10 cellular contexts compared by ENCODE assay signal in genomic region chr5:132753135-132753987, GRCh38. TPM values are rescaled to one million over a fixed set of nuclear protein-coding genes. Genes with fewer than 3 reads are reported as not detected.
DNase-seq lines count a peak whose midpoint lies in the region; ATAC-seq, FAIRE-seq and TF ChIP-seq lines count a peak whose summit lies in the region.
"Had no signal": no experiment of that assay in that cellular context is flagged by ENCODE, and none has a peak within 500 bp of the region (broad histone marks: within the 10 kb centered on the region; RNA-seq: fewer than 3 reads in every experiment).

No MANE protein-coding gene starts in this region.

- H3K36me3 ChIP-seq in BJ (ENCODE audit: control insufficient read depth, insufficient read depth, low read length), result peaks cover 2% of the 10 kb centered on the region; the same call in 1 of the 2 replicates
- H3K36me3 ChIP-seq in HEK293 (ENCODE audit: control insufficient read depth in 2 of 2, insufficient read depth in 1 of 2, low read length in 2 of 2), result peaks cover 0 to 21% of the 10 kb centered on the region in 2 experiments; a peak in 2 of 3 replicates
- H3K36me3 ChIP-seq in HepG2 (replicated peaks in 1 of 2; ENCODE audit: control insufficient read depth in 1 of 2, insufficient read depth in 2 of 2, low read length in 2 of 2), result peaks cover 2 to 3% of the 10 kb centered on the region in 2 experiments; a peak in 4 of 5 replicates

- intact Hi-C loops in HepG2 (cut with micrococcal nuclease; ENCODE audit: unreplicated experiment), result no loop called here

- no peaks in the 10 kb centered on the region for H3K79me2 ChIP-seq in HepG2 (ENCODE audit: insufficient read depth, low read length)

- BruUV-seq in HepG2 (replicated peaks; lab: Mats Ljungman, UMichigan), result no TSS peak

- no peak for TF ChIP-seq EP300 in HepG2 (IDR thresholded peaks at IDR 0.05; ENCODE audit: low read depth in 2 of 2, low read length in 2 of 2)
- no peak for TF ChIP-seq EP300 in HepG2 (CRISPR knock-in tag; IDR thresholded peaks at IDR 0.05; ENCODE audit: borderline replicate concordance)

- no peaks in the 10 kb centered on the region for H4K20me1 ChIP-seq in HepG2 (ENCODE audit: insufficient read depth, low read length)

- TF ChIP-seq RAD21 in HepG2 (CRISPR knock-in tag; IDR thresholded peaks at IDR 0.05), result no peak

- no peak overlapping the region for H2AFZ ChIP-seq in HepG2 (ENCODE audit: low read length)

- no peak for DNase-seq in BJ (ENCODE audit: low read depth)
- DNase-seq in activated naive CD4-positive, alpha-beta T cell treated with anti-CD3 and anti-CD28 coated beads, Interleukin-2, amount 50 U/mL, for 72 hours (ENCODE audit: low spot score in 2 of 2), result no peak
- DNase-seq in HepG2 (ENCODE audit: low spot score), result peak; percentile 29
- no peak for DNase-seq in OCI-M2 (lab: John Stamatoyannopoulos, UW; ENCODE audit: unreplicated experiment)
- DNase-seq in nephron progenitor cell, result no peak
- no peak for DNase-seq in ureter (ENCODE audit: low spot score)

- no peak for FAIRE-seq in HepG2 (lab: Jason Lieb, UNC)

- CTCF ChIA-PET in BJ (lab: Yijun Ruan, JAX) (interaction anchor here (0.8 to 7.7 kb wide), 8 partner anchors 20 to 151 kb away, joined by 3 to 102 read pairs (median 3); partner anchors contain the start of genes SHROOM1 and SOWAHA), HEK293 (lab: Yijun Ruan, JAX) (interaction anchor here (0.6 to 6.9 kb wide), 6 partner anchors 13 to 219 kb away, joined by 3 to 58 read pairs (median 5); no protein-coding TSS in a partner anchor), HepG2 (lab: Yijun Ruan, JAX; ENCODE audit: low intra/inter-chr PET ratio, low total read pairs) (interaction anchor here (1.3 to 1.4 kb wide), 2 partner anchors 54 to 67 kb away, joined by 4 to 5 read pairs; no protein-coding TSS in a partner anchor)

- in situ Hi-C loops in HepG2 (cut with HindIII; ENCODE audit: extremely low pct_ligation_motif_present, low pct_unique_long_range_greater_than_20kb), result no loop called here

- ATAC-seq in activated naive CD4-positive, alpha-beta T cell treated with anti-CD3 and anti-CD28 coated beads, Interleukin-2, amount 50 U/mL, for 72 hours, result peak; percentile 37 to 50
- ATAC-seq in HepG2, result peak; percentile 83
- ATAC-seq in GM19351 (IDR thresholded peaks at IDR 0.05; ENCODE audit: unreplicated experiment), result no peak

- H3K4me1 ChIP-seq in HEK293 (ENCODE audit: control insufficient read depth, insufficient read depth, low read length) (no peaks in the 10 kb centered on the region), HepG2 (ENCODE audit: insufficient read depth, low read length) (no peaks in the 10 kb centered on the region; the same call in 1 of the 2 replicates)
- H3K4me1 ChIP-seq: Peyer's patch had no signal

- no peaks in the 10 kb centered on the region for H3K9me3 Mint-ChIP-seq in activated naive CD4-positive, alpha-beta T cell treated with anti-CD3 and anti-CD28 coated beads, Interleukin-2, amount 50 U/mL, for 72 hours
- no peaks in the 10 kb centered on the region for H3K9me3 Mint-ChIP-seq in nephron progenitor cell

- TF ChIP-seq POLR2A in HepG2 (IDR thresholded peaks at IDR 0.05; ENCODE audit: insufficient read depth in 1 of 2, low read depth in 2 of 2, low read length in 2 of 2), result no peak

- peaks cover 54% of the 10 kb centered on the region for H3K27me3 Mint-ChIP-seq in nephron progenitor cell (ENCODE audit: low read depth, poor library complexity)

- H3K27me3 ChIP-seq in BJ (ENCODE audit: control insufficient read depth, insufficient read depth, low read length) (no peaks in the 10 kb centered on the region), HepG2 (ENCODE audit: control insufficient read depth in 1 of 2, insufficient read depth in 2 of 2, low read length in 2 of 2) (no peaks in the 10 kb centered on the region)
- H3K27me3 ChIP-seq: Peyer's patch had no signal

- H3K9ac ChIP-seq in HepG2 (ENCODE audit: insufficient read depth, low read depth, low read length), result no peak overlapping the region

- H3K36me3 Mint-ChIP-seq in activated naive CD4-positive, alpha-beta T cell treated with anti-CD3 and anti-CD28 coated beads, Interleukin-2, amount 50 U/mL, for 72 hours, result no peaks in the 10 kb centered on the region
- no peaks in the 10 kb centered on the region for H3K36me3 Mint-ChIP-seq in nephron progenitor cell (ENCODE audit: low read depth)

- H3K4me2 ChIP-seq in HepG2 (ENCODE audit: low read depth, low read length), result no peak overlapping the region

- no peak overlapping the region for H3K27ac Mint-ChIP-seq in activated naive CD4-positive, alpha-beta T cell treated with anti-CD3 and anti-CD28 coated beads, Interleukin-2, amount 50 U/mL, for 72 hours
- no peak overlapping the region for H3K27ac Mint-ChIP-seq in nephron progenitor cell

- WGBS in HepG2 (ENCODE audit: low lambda C conversion rate), result 62% methylated on average over 2 of the region's 2 CpGs

- H3K27ac ChIP-seq in HEK293 (ENCODE audit: extremely low read depth, low read depth, low read length), result no peak overlapping the region
- no peak overlapping the region for H3K27ac ChIP-seq in HepG2 (ENCODE audit: extremely low read length, insufficient read depth, low read length)
- H3K27ac ChIP-seq: Peyer's patch had no signal

- no peak overlapping the region for H3K4me3 Mint-ChIP-seq in nephron progenitor cell

- H3K9me3 ChIP-seq in HEK293 (ENCODE audit: control insufficient read depth, insufficient read depth, low read depth, low read length), result no peaks in the 10 kb centered on the region
- H3K9me3 ChIP-seq in HepG2 (ENCODE audit: low read length), result no peaks in the 10 kb centered on the region
- H3K9me3 ChIP-seq: Peyer's patch had no signal

- 0 out of 2 replicates have a peak, but pooled peaks have one; percentile 14 for TF ChIP-seq CTCF in BJ (IDR thresholded peaks at IDR 0.05; ENCODE audit: insufficient read depth, low read depth, low read length)
- no peak for TF ChIP-seq CTCF in HEK293 (tag by site-specific recombination; IDR thresholded peaks at IDR 0.05)
- peak; percentile 70 for TF ChIP-seq CTCF in HepG2 (CRISPR knock-in tag; IDR thresholded peaks at IDR 0.05)
- TF ChIP-seq CTCF in nephron progenitor cell (IDR thresholded peaks at IDR 0.05), result no peak

- POLR2A ChIA-PET in BJ (lab: Charles Lee) (no interaction called here), HEK293 (lab: Yijun Ruan, JAX) (interaction anchor here (1.8 kb wide), 1 partner anchor 16 kb away, joined by 6 read pairs; the partner anchor contains the start of gene KIF3A), HepG2 (lab: Yijun Ruan, JAX) (interaction anchor here (1.1 to 1.7 kb wide), 3 partner anchors 16 to 117 kb away, joined by 4 to 6 read pairs (median 5); partner anchors contain the start of gene KIF3A)

- H3K4me3 ChIP-seq in BJ (ENCODE audit: low read depth, low read length) (no peak overlapping the region), HEK293 (ENCODE audit: low read depth, low read length) (no peak overlapping the region), HepG2 (replicated peaks in 1 of 3; ENCODE audit: insufficient read depth in 1 of 3, low read depth in 2 of 3, low read length in 3 of 3) (no peak overlapping the region)
- H3K4me3 ChIP-seq: Peyer's patch had no signal

- H3K4me1 Mint-ChIP-seq in nephron progenitor cell, result peaks cover 14% of the 10 kb centered on the region

RNA-seq across cellular contexts. Expression of gene CCNI2, which starts 6.1 kb away (rescaled TPM):
- polyA plus RNA-seq in BJ (2011; rRNA removed) (0.15 TPM in 1 of 2 replicates, not detected in the other), HepG2 (2011; rRNA removed) (0.03 TPM in 1 of 2 replicates, not detected in the other)
- polyA minus RNA-seq in BJ (2011; rRNA and poly(A)+ RNA removed), result not detected in 2 replicates
- 1 to 10 TPM in 1 of 2 donors, under 1 TPM in 1; 0.87 to 2.2 TPM for total RNA-seq in activated naive CD4-positive, alpha-beta T cell treated with anti-CD3 and anti-CD28 coated beads, Interleukin-2, amount 50 U/mL, for 72 hours
- total RNA-seq in HepG2 (2016; rRNA removed; fragmentation: Illumina TruSeq; extraction: Trizol) (not detected in 2 replicates), ureter (5.8 TPM)
- not detected in 2 replicates for total RNA-seq in HepG2 (2016; cell fraction: cytosol; rRNA removed; fragmentation: Illumina TruSeq; extraction: Trizol; ENCODE audit: low read depth)
- not detected in 2 replicates for total RNA-seq in HepG2 (2016; cell fraction: insoluble cytoplasmic fraction; rRNA removed; fragmentation: Illumina TruSeq; extraction: Trizol)
- not detected in 2 replicates for total RNA-seq in HepG2 (2016; cell fraction: membrane; rRNA removed; fragmentation: Illumina TruSeq; extraction: Trizol)
- total RNA-seq in HepG2 (2016; cell fraction: nucleus; rRNA removed; fragmentation: Illumina TruSeq; extraction: Trizol), result not detected in 2 replicates
- not detected in 2 replicates for polyA plus RNA-seq in HepG2 (2011; cell fraction: cytosol; rRNA removed)
- not detected in 2 replicates for polyA plus RNA-seq in HepG2 (2011; cell fraction: nucleus; rRNA removed)
- 0.86 and 1.2 TPM in 2 replicates for polyA plus RNA-seq in HepG2 (2012)
- polyA plus RNA-seq in HepG2 (2016; cell fraction: cytosol; fragmentation: Illumina TruSeq; extraction: Trizol; ENCODE audit: low read depth), result not detected in 2 replicates
- polyA plus RNA-seq in HepG2 (2016; cell fraction: insoluble cytoplasmic fraction; fragmentation: Illumina TruSeq; extraction: Trizol; ENCODE audit: low read depth), result not detected in 2 replicates
- not detected in 2 replicates for polyA plus RNA-seq in HepG2 (2016; cell fraction: membrane; fragmentation: Illumina TruSeq; extraction: Trizol; ENCODE audit: low read depth)
- not detected in 2 replicates for polyA plus RNA-seq in HepG2 (2016; cell fraction: nucleus; fragmentation: Illumina TruSeq; extraction: Trizol; ENCODE audit: insufficient read depth, low read depth)
- not detected in 2 replicates for polyA minus RNA-seq in HepG2 (2011; rRNA and poly(A)+ RNA removed; ENCODE audit: low replicate concordance)
- not detected in 2 replicates for polyA minus RNA-seq in HepG2 (2011; cell fraction: cytosol; rRNA and poly(A)+ RNA removed)
- not detected in 2 replicates for polyA minus RNA-seq in HepG2 (2011; cell fraction: nucleus; rRNA and poly(A)+ RNA removed)

RNA-seq across cellular contexts. Expression of gene KIF3A, which starts 16.0 kb away (rescaled TPM):
- 2.9 and 6.1 TPM in 2 replicates for polyA plus RNA-seq in BJ (2011; rRNA removed)
- 1.9 and 4.0 TPM in 2 replicates for polyA minus RNA-seq in BJ (2011; rRNA and poly(A)+ RNA removed)
- total RNA-seq in activated naive CD4-positive, alpha-beta T cell treated with anti-CD3 and anti-CD28 coated beads, Interleukin-2, amount 50 U/mL, for 72 hours, result 10 to 100 TPM in 1 of 2 donors, 1 to 10 TPM in 1; 9.0 to 12.7 TPM
- total RNA-seq in HepG2 (2016; rRNA removed; fragmentation: Illumina TruSeq; extraction: Trizol), result 8.4 and 11.3 TPM in 2 replicates
- 2.8 and 3.1 TPM in 2 replicates for total RNA-seq in HepG2 (2016; cell fraction: cytosol; rRNA removed; fragmentation: Illumina TruSeq; extraction: Trizol; ENCODE audit: low read depth)
- total RNA-seq in HepG2 (2016; cell fraction: insoluble cytoplasmic fraction; rRNA removed; fragmentation: Illumina TruSeq; extraction: Trizol), result 7.5 and 11.1 TPM in 2 replicates
- total RNA-seq in HepG2 (2016; cell fraction: membrane; rRNA removed; fragmentation: Illumina TruSeq; extraction: Trizol), result 1.5 and 2.4 TPM in 2 replicates
- 7.2 and 8.7 TPM in 2 replicates for total RNA-seq in HepG2 (2016; cell fraction: nucleus; rRNA removed; fragmentation: Illumina TruSeq; extraction: Trizol)
- 2.3 TPM in 2 replicates for polyA plus RNA-seq in HepG2 (2011; rRNA removed)
- 0.91 and 1.5 TPM in 2 replicates for polyA plus RNA-seq in HepG2 (2011; cell fraction: cytosol; rRNA removed)
- 2.0 and 3.9 TPM in 2 replicates for polyA plus RNA-seq in HepG2 (2011; cell fraction: nucleus; rRNA removed)
- 3.5 and 4.3 TPM in 2 replicates for polyA plus RNA-seq in HepG2 (2012)
- 0.07 and 0.16 TPM in 2 replicates for polyA plus RNA-seq in HepG2 (2016; cell fraction: cytosol; fragmentation: Illumina TruSeq; extraction: Trizol; ENCODE audit: low read depth)
- 5.7 and 6.8 TPM in 2 replicates for polyA plus RNA-seq in HepG2 (2016; cell fraction: insoluble cytoplasmic fraction; fragmentation: Illumina TruSeq; extraction: Trizol; ENCODE audit: low read depth)
- polyA plus RNA-seq in HepG2 (2016; cell fraction: membrane; fragmentation: Illumina TruSeq; extraction: Trizol; ENCODE audit: low read depth), result 0.19 and 0.44 TPM in 2 replicates
- 7.8 and 14.1 TPM in 2 replicates for polyA plus RNA-seq in HepG2 (2016; cell fraction: nucleus; fragmentation: Illumina TruSeq; extraction: Trizol; ENCODE audit: insufficient read depth, low read depth)
- 0.86 and 1.3 TPM in 2 replicates for polyA minus RNA-seq in HepG2 (2011; rRNA and poly(A)+ RNA removed; ENCODE audit: low replicate concordance)
- polyA minus RNA-seq in HepG2 (2011; cell fraction: cytosol; rRNA and poly(A)+ RNA removed), result 1.4 and 4.2 TPM in 2 replicates
- 9.7 TPM in 2 replicates for polyA minus RNA-seq in HepG2 (2011; cell fraction: nucleus; rRNA and poly(A)+ RNA removed)
- total RNA-seq in ureter, result 19.9 TPM

RNA-seq across cellular contexts. Expression of gene SEPTIN8, which starts 23.7 kb away (rescaled TPM):
- polyA plus RNA-seq in BJ (2011; rRNA removed) (53.2 and 67.8 TPM in 2 replicates), HepG2 (2011; rRNA removed) (41.4 and 52.4 TPM in 2 replicates)
- 26.6 and 29.7 TPM in 2 replicates for polyA minus RNA-seq in BJ (2011; rRNA and poly(A)+ RNA removed)
- total RNA-seq in activated naive CD4-positive, alpha-beta T cell treated with anti-CD3 and anti-CD28 coated beads, Interleukin-2, amount 50 U/mL, for 72 hours, result 10 to 100 TPM in 1 of 2 donors, 1 to 10 TPM in 1; 9.4 to 15.5 TPM
- total RNA-seq in HepG2 (2016; rRNA removed; fragmentation: Illumina TruSeq; extraction: Trizol) (49.9 and 50.7 TPM in 2 replicates), ureter (170 TPM)
- total RNA-seq in HepG2 (2016; cell fraction: cytosol; rRNA removed; fragmentation: Illumina TruSeq; extraction: Trizol; ENCODE audit: low read depth), result 13.3 and 15.3 TPM in 2 replicates
- 44.4 and 46.1 TPM in 2 replicates for total RNA-seq in HepG2 (2016; cell fraction: insoluble cytoplasmic fraction; rRNA removed; fragmentation: Illumina TruSeq; extraction: Trizol)
- total RNA-seq in HepG2 (2016; cell fraction: membrane; rRNA removed; fragmentation: Illumina TruSeq; extraction: Trizol), result 36.1 and 39.7 TPM in 2 replicates
- total RNA-seq in HepG2 (2016; cell fraction: nucleus; rRNA removed; fragmentation: Illumina TruSeq; extraction: Trizol), result 44.2 and 49.8 TPM in 2 replicates
- 28.0 and 28.2 TPM in 2 replicates for polyA plus RNA-seq in HepG2 (2011; cell fraction: cytosol; rRNA removed)
- 111 and 114 TPM in 2 replicates for polyA plus RNA-seq in HepG2 (2011; cell fraction: nucleus; rRNA removed)
- polyA plus RNA-seq in HepG2 (2012), result 25.3 and 37.5 TPM in 2 replicates
- 13.8 and 15.1 TPM in 2 replicates for polyA plus RNA-seq in HepG2 (2016; cell fraction: cytosol; fragmentation: Illumina TruSeq; extraction: Trizol; ENCODE audit: low read depth)
- 42.4 and 53.4 TPM in 2 replicates for polyA plus RNA-seq in HepG2 (2016; cell fraction: insoluble cytoplasmic fraction; fragmentation: Illumina TruSeq; extraction: Trizol; ENCODE audit: low read depth)
- polyA plus RNA-seq in HepG2 (2016; cell fraction: membrane; fragmentation: Illumina TruSeq; extraction: Trizol; ENCODE audit: low read depth), result 26.2 and 28.3 TPM in 2 replicates
- 65.8 and 78.0 TPM in 2 replicates for polyA plus RNA-seq in HepG2 (2016; cell fraction: nucleus; fragmentation: Illumina TruSeq; extraction: Trizol; ENCODE audit: insufficient read depth, low read depth)
- 18.7 and 34.8 TPM in 2 replicates for polyA minus RNA-seq in HepG2 (2011; rRNA and poly(A)+ RNA removed; ENCODE audit: low replicate concordance)
- 17.4 TPM in 2 replicates for polyA minus RNA-seq in HepG2 (2011; cell fraction: cytosol; rRNA and poly(A)+ RNA removed)
- 40.3 and 47.5 TPM in 2 replicates for polyA minus RNA-seq in HepG2 (2011; cell fraction: nucleus; rRNA and poly(A)+ RNA removed)

RNA-seq across cellular contexts. Expression of gene SOWAHA, which starts 59.7 kb away (rescaled TPM):
- polyA plus RNA-seq in BJ (2011; rRNA removed), result 0.02 TPM in 1 of 2 replicates, not detected in the other
- polyA minus RNA-seq in BJ (2011; rRNA and poly(A)+ RNA removed), result not detected in 2 replicates
- not detected for total RNA-seq in activated naive CD4-positive, alpha-beta T cell treated with anti-CD3 and anti-CD28 coated beads, Interleukin-2, amount 50 U/mL, for 72 hours
- 1.9 and 2.0 TPM in 2 replicates for total RNA-seq in HepG2 (2016; rRNA removed; fragmentation: Illumina TruSeq; extraction: Trizol)
- total RNA-seq in HepG2 (2016; cell fraction: cytosol; rRNA removed; fragmentation: Illumina TruSeq; extraction: Trizol; ENCODE audit: low read depth), result 0.35 and 0.40 TPM in 2 replicates
- 2.0 and 2.2 TPM in 2 replicates for total RNA-seq in HepG2 (2016; cell fraction: insoluble cytoplasmic fraction; rRNA removed; fragmentation: Illumina TruSeq; extraction: Trizol)
- 1.4 and 1.6 TPM in 2 replicates for total RNA-seq in HepG2 (2016; cell fraction: membrane; rRNA removed; fragmentation: Illumina TruSeq; extraction: Trizol)
- 1.1 and 1.6 TPM in 2 replicates for total RNA-seq in HepG2 (2016; cell fraction: nucleus; rRNA removed; fragmentation: Illumina TruSeq; extraction: Trizol)
- 0.82 and 0.95 TPM in 2 replicates for polyA plus RNA-seq in HepG2 (2011; rRNA removed)
- polyA plus RNA-seq in HepG2 (2011; cell fraction: cytosol; rRNA removed), result 0.88 and 1.0 TPM in 2 replicates
- polyA plus RNA-seq in HepG2 (2011; cell fraction: nucleus; rRNA removed), result 0.57 and 0.77 TPM in 2 replicates
- 0.73 and 0.79 TPM in 2 replicates for polyA plus RNA-seq in HepG2 (2012)
- polyA plus RNA-seq in HepG2 (2016; cell fraction: cytosol; fragmentation: Illumina TruSeq; extraction: Trizol; ENCODE audit: low read depth), result 0.28 and 0.41 TPM in 2 replicates
- polyA plus RNA-seq in HepG2 (2016; cell fraction: insoluble cytoplasmic fraction; fragmentation: Illumina TruSeq; extraction: Trizol; ENCODE audit: low read depth), result 2.7 and 2.9 TPM in 2 replicates
- polyA plus RNA-seq in HepG2 (2016; cell fraction: membrane; fragmentation: Illumina TruSeq; extraction: Trizol; ENCODE audit: low read depth), result 1.2 and 1.3 TPM in 2 replicates
- polyA plus RNA-seq in HepG2 (2016; cell fraction: nucleus; fragmentation: Illumina TruSeq; extraction: Trizol; ENCODE audit: insufficient read depth, low read depth), result 1.7 and 1.8 TPM in 2 replicates
- 2.2 TPM in 1 of 2 replicates, not detected in the other for polyA minus RNA-seq in HepG2 (2011; rRNA and poly(A)+ RNA removed; ENCODE audit: low replicate concordance)
- 0.49 and 1.1 TPM in 2 replicates for polyA minus RNA-seq in HepG2 (2011; cell fraction: cytosol; rRNA and poly(A)+ RNA removed)
- 0.62 and 0.64 TPM in 2 replicates for polyA minus RNA-seq in HepG2 (2011; cell fraction: nucleus; rRNA and poly(A)+ RNA removed)
- 6.8 TPM for total RNA-seq in ureter
- total RNA-seq: dermis microvascular lymphatic vessel endothelial cell had no signal

Comparison
In these comparisons a context has a peak if more than half of its experiments do, and no peak if none do; other contexts are left out.
1. CTCF ChIP-seq: peak in BJ (single experiment) and HepG2 (single experiment); none in HEK293 (single experiment) and nephron progenitor cell (single experiment).